Comparison of ENCODE assay signal across 11 cellular contexts in the genomic region with DNA sequence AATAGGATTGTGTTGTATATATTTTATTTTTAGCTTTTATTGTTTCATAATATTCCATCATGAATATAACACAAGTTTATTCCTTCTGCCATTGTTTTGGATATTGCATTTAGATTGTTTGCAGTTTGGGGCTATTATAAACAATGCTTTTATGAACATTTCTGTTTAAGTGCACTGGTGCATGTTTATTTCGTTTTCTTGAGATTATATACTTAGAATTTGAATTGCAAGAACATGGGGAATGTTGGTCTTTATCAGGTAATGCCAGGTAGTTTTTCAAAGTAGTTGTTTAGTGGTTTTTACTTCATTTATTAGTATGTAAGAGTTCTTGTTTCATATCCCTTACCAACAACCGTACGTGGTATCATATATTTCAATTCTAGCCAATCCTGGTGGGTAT. TPM values are rescaled to one million over a fixed set of nuclear protein-coding genes. Genes with fewer than 3 reads are reported as not detected.
DNase-seq lines count a peak whose midpoint lies in the region; ATAC-seq, FAIRE-seq and TF ChIP-seq lines count a peak whose summit lies in the region.
"Had no signal": no experiment of that assay in that cellular context is flagged by ENCODE, and none has a peak within 500 bp of the region (broad histone marks: within the 10 kb centered on the region; RNA-seq: fewer than 3 reads in every experiment).

No MANE protein-coding gene starts in this region.

- 27% methylated on average over 3 of the region's 3 CpGs for WGBS in mammary epithelial cell (ENCODE audit: low coverage, missing lambda C conversion rate)

- peaks cover 67% of the 10 kb centered on the region for H3K4me1 Mint-ChIP-seq in activated T-helper 1 cell treated with anti-CD3 and anti-CD28 coated beads, Interleukin-12 subunit alpha, Interleukin-12 subunit beta, Interleukin-2, Interleukin-4 antibody, amounts not matched to agents 30 ng/mL and 10 ng/mL and 1 ng/mL, durations not matched to agents 14 hours and 24 hours and 36 hours (ENCODE audit: low read depth)

- intact Hi-C loops in mammary epithelial cell (cut with micrococcal nuclease) (no loop called here), breast epithelium (cut with DNase I; ENCODE audit: low total_unique reads) (no loop called here), upper lobe of right lung (cut with DNase I) (no loop called here)
- intact Hi-C loops in activated T-helper 1 cell treated with anti-CD3 and anti-CD28 coated beads, Interleukin-12 subunit alpha, Interleukin-12 subunit beta, Interleukin-2, Interleukin-4 antibody, amounts not matched to agents 30 ng/mL and 10 ng/mL and 1 ng/mL, durations not matched to agents 14 hours and 24 hours and 36 hours (cut with micrococcal nuclease): loop anchor here (10.0 kb wide), 1 partner anchor 1832 kb away; the partner anchor contains the start of gene ZNF507

- no peak overlapping the region for H2AFZ ChIP-seq in mammary epithelial cell (ENCODE audit: low read depth, low read length)
- no peak overlapping the region for H2AFZ ChIP-seq in keratinocyte (ENCODE audit: control insufficient read depth, low read length)

- peaks cover 3% of the 10 kb centered on the region for H3K9me1 ChIP-seq in keratinocyte (ENCODE audit: control insufficient read depth, extremely low read depth, insufficient read depth, low read length)

- CTCF ChIA-PET in mammary epithelial cell (lab: Charles Lee; ENCODE audit: low non-redundant PET): no interaction called here

- no peak overlapping the region for H3K27ac Mint-ChIP-seq in activated T-helper 1 cell treated with anti-CD3 and anti-CD28 coated beads, Interleukin-12 subunit alpha, Interleukin-12 subunit beta, Interleukin-2, Interleukin-4 antibody, amounts not matched to agents 30 ng/mL and 10 ng/mL and 1 ng/mL, durations not matched to agents 14 hours and 24 hours and 36 hours

- H3K9ac ChIP-seq in mammary epithelial cell (ENCODE audit: insufficient read depth, low read length) (no peak overlapping the region), keratinocyte (ENCODE audit: control insufficient read depth, extremely low read depth, insufficient read depth, low read length) (no peak overlapping the region)

- BruUV-seq in mammary epithelial cell (replicated peaks; lab: Mats Ljungman, UMichigan): no TSS peak

- H3K27me3 Mint-ChIP-seq in activated T-helper 1 cell treated with anti-CD3 and anti-CD28 coated beads, Interleukin-12 subunit alpha, Interleukin-12 subunit beta, Interleukin-2, Interleukin-4 antibody, amounts not matched to agents 30 ng/mL and 10 ng/mL and 1 ng/mL, durations not matched to agents 14 hours and 24 hours and 36 hours (ENCODE audit: insufficient read depth): peaks cover 2% of the 10 kb centered on the region

- H3K4me2 ChIP-seq in mammary epithelial cell (ENCODE audit: insufficient read depth, low read depth, low read length) (peak overlapping the region; percentile 44), keratinocyte (ENCODE audit: control insufficient read depth, extremely low read depth, insufficient read depth, low read depth, low read length) (peak overlapping the region; percentile 98)

- H4K20me1 ChIP-seq in mammary epithelial cell (ENCODE audit: insufficient read depth, low read length) (peaks cover 4% of the 10 kb centered on the region), keratinocyte (ENCODE audit: control insufficient read depth, extremely low read depth, insufficient read depth, low read length) (peaks cover 11% of the 10 kb centered on the region)

- no peak for FAIRE-seq in keratinocyte (lab: Jason Lieb, UNC)

- H3K4me3 ChIP-seq in mammary epithelial cell (replicated peaks in 1 of 3; ENCODE audit: insufficient read depth in 1 of 3, low read depth in 2 of 3, low read length in 3 of 3) (no peak overlapping the region), breast epithelium (peak overlapping the region in 1 of 3 donors; percentile 7), keratinocyte (ENCODE audit: control insufficient read depth in 2 of 3, extremely low read depth in 1 of 3, insufficient read depth in 2 of 3, low read depth in 1 of 3, low read length in 3 of 3) (no peak overlapping the region), upper lobe of right lung (peak overlapping the region; percentile 2)

- no peaks in the 10 kb centered on the region for H3K27me3 ChIP-seq in mammary epithelial cell (ENCODE audit: insufficient read depth, low read length)
- H3K27me3 ChIP-seq in breast epithelium: no peaks in the 10 kb centered on the region
- H3K27me3 ChIP-seq in keratinocyte (ENCODE audit: control insufficient read depth, extremely low read depth, insufficient read depth, low read length): no peaks in the 10 kb centered on the region
- no peaks in the 10 kb centered on the region for H3K27me3 ChIP-seq in upper lobe of right lung

- H3K79me2 ChIP-seq in mammary epithelial cell (ENCODE audit: insufficient read depth, low read length) (peaks cover 97% of the 10 kb centered on the region), keratinocyte (ENCODE audit: control insufficient read depth, insufficient read depth, low read length) (peaks cover 92% of the 10 kb centered on the region)

- ATAC-seq in upper lobe of right lung: no peak

- TF ChIP-seq CTCF in mammary epithelial cell (conservative IDR thresholded peaks at IDR 0.05 in 1 of 2, IDR thresholded peaks at IDR 0.05 in 1 of 2; ENCODE audit: extremely low read depth in 1 of 2, insufficient read depth in 1 of 2, low read depth in 1 of 2, low read length in 2 of 2): no peak
- no peak for TF ChIP-seq CTCF in breast epithelium (IDR thresholded peaks at IDR 0.05)
- TF ChIP-seq CTCF in keratinocyte (optimal IDR thresholded peaks at IDR 0.05 in 1 of 3, IDR thresholded peaks at IDR 0.05 in 1 of 3, conservative IDR thresholded peaks at IDR 0.05 in 1 of 3; ENCODE audit: extremely low read depth in 1 of 3, insufficient read depth in 2 of 3, low read length in 3 of 3): no peak
- no peak for TF ChIP-seq CTCF in upper lobe of right lung (IDR thresholded peaks at IDR 0.05)

- peaks cover 22% of the 10 kb centered on the region for H3K4me1 ChIP-seq in mammary epithelial cell (ENCODE audit: insufficient read depth, low read length)
- peaks cover 0 to 35% of the 10 kb centered on the region in 2 donors for H3K4me1 ChIP-seq in breast epithelium
- H3K4me1 ChIP-seq in keratinocyte (ENCODE audit: control insufficient read depth, extremely low read depth, insufficient read depth, low read length): peaks cover 42% of the 10 kb centered on the region
- peaks cover 82% of the 10 kb centered on the region for H3K4me1 ChIP-seq in upper lobe of right lung

- H3K36me3 Mint-ChIP-seq in activated T-helper 1 cell treated with anti-CD3 and anti-CD28 coated beads, Interleukin-12 subunit alpha, Interleukin-12 subunit beta, Interleukin-2, Interleukin-4 antibody, amounts not matched to agents 30 ng/mL and 10 ng/mL and 1 ng/mL, durations not matched to agents 14 hours and 24 hours and 36 hours (ENCODE audit: low read depth): peaks cover 32% of the 10 kb centered on the region

- H3K36me3 ChIP-seq in mammary epithelial cell (ENCODE audit: insufficient read depth, low read length) (no peaks in the 10 kb centered on the region), breast epithelium (no peaks in the 10 kb centered on the region), keratinocyte (ENCODE audit: control insufficient read depth in 2 of 2, extremely low read depth in 1 of 2, insufficient read depth in 2 of 2, low read length in 2 of 2) (peaks cover 0 to 3% of the 10 kb centered on the region in 2 experiments), upper lobe of right lung (no peaks in the 10 kb centered on the region)

- in situ Hi-C loops in mammary epithelial cell (cut with MboI; ENCODE audit: low sequenced_read_pairs in 2 of 2): no loop called here

- DNase-seq in mammary epithelial cell (no peak), breast epithelium (ENCODE audit: low spot score in 2 of 2) (no peak), keratinocyte (ENCODE audit: low read depth, low spot score) (no peak), upper lobe of right lung (no peak), middle frontal gyrus (ENCODE audit: extremely low spot score, low spot score) (no peak), hypothalamus (lab: John Stamatoyannopoulos, UW) (no peak)
- no peak for DNase-seq in activated T-helper 1 cell treated with anti-CD3 and anti-CD28 coated beads, Interleukin-12 subunit alpha, Interleukin-12 subunit beta, Interleukin-2, Interleukin-4 antibody, amounts not matched to agents 30 ng/mL and 10 ng/mL and 1 ng/mL, durations not matched to agents 14 hours and 24 hours and 36 hours (ENCODE audit: low spot score)
- no peak for DNase-seq in stimulated activated CD4-positive, alpha-beta T cell treated with anti-CD3 and anti-CD28 coated beads, Interleukin-1b, Interleukin-23, amount 100 ng/mL, for 48 hours
- DNase-seq: activated CD8-positive, alpha-beta memory T cell treated with anti-CD3 and anti-CD28 coated beads for 24 hours; NCI-H526 treated with DMSO at 0.1 percent for 48 hours; stimulated activated CD4-positive, alpha-beta T cell treated with anti-CD3 and anti-CD28 coated beads, Interleukin-12 subunit alpha, Interleukin-12 subunit beta, amount 100 ng/mL, for 4 hours had no signal

- H3K9me3 Mint-ChIP-seq in activated T-helper 1 cell treated with anti-CD3 and anti-CD28 coated beads, Interleukin-12 subunit alpha, Interleukin-12 subunit beta, Interleukin-2, Interleukin-4 antibody, amounts not matched to agents 30 ng/mL and 10 ng/mL and 1 ng/mL, durations not matched to agents 14 hours and 24 hours and 36 hours: no peaks in the 10 kb centered on the region

- H3K4me3 Mint-ChIP-seq in activated T-helper 1 cell treated with anti-CD3 and anti-CD28 coated beads, Interleukin-12 subunit alpha, Interleukin-12 subunit beta, Interleukin-2, Interleukin-4 antibody, amounts not matched to agents 30 ng/mL and 10 ng/mL and 1 ng/mL, durations not matched to agents 14 hours and 24 hours and 36 hours: peak overlapping the region; percentile 31

- H3K27ac ChIP-seq in mammary epithelial cell (ENCODE audit: insufficient read depth, low read depth, low read length) (no peak overlapping the region), breast epithelium (no peak overlapping the region), keratinocyte (ENCODE audit: control insufficient read depth, insufficient read depth, low read length) (no peak overlapping the region), upper lobe of right lung (no peak overlapping the region)

- dilution Hi-C loops in mammary epithelial cell (cut with HindIII; ENCODE audit: low sequenced_read_pairs): no loop called here
- dilution Hi-C loops in keratinocyte (cut with MboI; ENCODE audit: extremely low pct_ligation_motif_present, low sequenced_read_pairs): no loop called here

- TF ChIP-seq POLR2A in breast epithelium (IDR thresholded peaks at IDR 0.05): no peak

- H3K9me3 ChIP-seq in mammary epithelial cell (replicated peaks; ENCODE audit: insufficient read depth, low read length) (no peaks in the 10 kb centered on the region), breast epithelium (no peaks in the 10 kb centered on the region), keratinocyte (ENCODE audit: control insufficient read depth, low read depth, low read length) (no peaks in the 10 kb centered on the region), upper lobe of right lung (no peaks in the 10 kb centered on the region)

RNA-seq across cellular contexts. Expression of gene LSM14A, which starts 4.3 kb away (rescaled TPM):
- 10 to 100 TPM; 57.3 to 83.4 TPM for total RNA-seq in mammary epithelial cell
- 63.4 TPM for polyA plus RNA-seq in mammary epithelial cell
- 155 TPM for polyA minus RNA-seq in mammary epithelial cell
- 100 to 1,000 TPM; 106 to 129 (median 126) TPM for total RNA-seq in breast epithelium
- 118 and 121 TPM in 2 replicates for total RNA-seq in activated T-helper 1 cell treated with anti-CD3 and anti-CD28 coated beads, Interleukin-12 subunit alpha, Interleukin-12 subunit beta, Interleukin-2, Interleukin-4 antibody, amounts not matched to agents 30 ng/mL and 10 ng/mL and 1 ng/mL, durations not matched to agents 14 hours and 24 hours and 36 hours
- 77.8 to 103 TPM (median 78.4 TPM) in 3 replicates for polyA plus RNA-seq in keratinocyte
- polyA plus RNA-seq in keratinocyte (2011; ENCODE audit: low read depth): 101 TPM
- 62.1 and 94.2 TPM in 2 replicates for polyA plus RNA-seq in keratinocyte (2011; cell fraction: cytosol; rRNA removed)
- polyA plus RNA-seq in keratinocyte (2011; cell fraction: nucleus; rRNA removed): 50.3 and 52.6 TPM in 2 replicates
- polyA plus RNA-seq in keratinocyte (2012; ENCODE audit: low replicate concordance): 64.6 and 90.1 TPM in 2 replicates
- 77.1 to 125 TPM (median 119 TPM) in 3 replicates for polyA minus RNA-seq in keratinocyte
- polyA minus RNA-seq in keratinocyte (2011; cell fraction: cytosol; rRNA and poly(A)+ RNA removed): 81.9 TPM
- polyA minus RNA-seq in keratinocyte (2011; cell fraction: nucleus; rRNA and poly(A)+ RNA removed): 39.0 and 56.3 TPM in 2 replicates
- 92.8 TPM for total RNA-seq in upper lobe of right lung
